In genomic region chr3:51385621-51386091, GRCh38 we compare ENCODE assay signal across 1 cellular context.
TF ChIP-seq lines count a peak whose summit lies in the region.

No MANE protein-coding gene starts in this region.

TF ChIP-seq in A549, 52 proteins besides CTCF, POLR2A, EP300 and RAD21 (continued from another document):
- no peak for TF ChIP-seq PBX3 (IDR thresholded peaks at IDR 0.05)
- no peak for TF ChIP-seq TP53 (CRISPR knock-in tag; IDR thresholded peaks at IDR 0.05)
TF ChIP-seq in A549: peak in this region for 0.
